Comparison of ENCODE assay signal across 8 cellular contexts in genomic region chr3:179563298-179563934, GRCh38. TPM values are rescaled to one million over a fixed set of nuclear protein-coding genes. Genes with fewer than 3 reads are reported as not detected.
A peak's percentile ranks its signal among the peaks of the same experiment; 100 is the strongest.
DNase-seq lines count a peak whose midpoint lies in the region; ATAC-seq lines count a peak whose summit lies in the region.

No MANE protein-coding gene starts in this region.

- H3K9ac ChIP-seq in BLaER1 (peak overlapping the region; percentile 92), mesenchymal stem cell (ENCODE audit: low read length) (peak overlapping the region; percentile 89)

- peaks cover 53% of the 10 kb centered on the region for H4K20me1 ChIP-seq in BLaER1

- peaks cover 5% of the 10 kb centered on the region for H3K79me1 ChIP-seq in mesenchymal stem cell (replicated peaks; ENCODE audit: low read length, poor library complexity, severe bottlenecking)

- no peaks in the 10 kb centered on the region for H3K9me3 Mint-ChIP-seq in activated CD8-positive, alpha-beta T cell treated with anti-CD3 and anti-CD28 coated beads, Interleukin-2, amount 10 ng/mL, durations not matched to agents 7 days and 5 days (ENCODE audit: insufficient read depth)

- H3K4me1 ChIP-seq in BLaER1 (peaks cover 27% of the 10 kb centered on the region), mesenchymal stem cell (ENCODE audit: control insufficient read depth, insufficient read depth, low read depth, low read length) (peaks cover 2% of the 10 kb centered on the region)

- H3K36me3 Mint-ChIP-seq in activated CD8-positive, alpha-beta T cell treated with anti-CD3 and anti-CD28 coated beads, Interleukin-2, amount 10 ng/mL, durations not matched to agents 7 days and 5 days (ENCODE audit: low read depth): peaks cover 4% of the 10 kb centered on the region

- H3K9me3 ChIP-seq in BLaER1 (no peaks in the 10 kb centered on the region), mesenchymal stem cell (ENCODE audit: control insufficient read depth, low read length) (no peaks in the 10 kb centered on the region)

- peaks cover 8% of the 10 kb centered on the region for H3K27me3 Mint-ChIP-seq in activated CD8-positive, alpha-beta T cell treated with anti-CD3 and anti-CD28 coated beads, Interleukin-2, amount 10 ng/mL, durations not matched to agents 7 days and 5 days (ENCODE audit: low read depth)

- POLR2A ChIA-PET in activated CD8-positive, alpha-beta T cell treated with anti-CD3 and anti-CD28 coated beads, Interleukin-2, amount 10 ng/mL, durations not matched to agents 7 days and 5 days (lab: Charles Lee): interaction anchor here (0.8 to 1.8 kb wide), 6 partner anchors 41 to 1348 kb away, joined by 3 to 9 read pairs (median 4); partner anchors contain the start of genes GNB4, MRPL47, NDUFB5 and PIK3CA

- H3K4ac ChIP-seq in mesenchymal stem cell (ENCODE audit: low read depth in 1 of 2, low read length in 2 of 2): peak overlapping the region in 1 of 2 experiments; percentile 38

- peak overlapping the region in 1 of 2 experiments; percentile 54 for H3K18ac ChIP-seq in mesenchymal stem cell (ENCODE audit: low read depth in 1 of 2, low read length in 2 of 2)

- H3K36me3 ChIP-seq in BLaER1 (no peaks in the 10 kb centered on the region), mesenchymal stem cell (ENCODE audit: control insufficient read depth in 1 of 2, insufficient read depth in 2 of 2, low read depth in 1 of 2, low read length in 2 of 2) (no peaks in the 10 kb centered on the region)

- H4K91ac ChIP-seq in mesenchymal stem cell (ENCODE audit: low read length): no peak overlapping the region

- no peak overlapping the region for H2BK12ac ChIP-seq in mesenchymal stem cell (ENCODE audit: low read length in 2 of 2)

- H3K4me3 Mint-ChIP-seq in activated CD8-positive, alpha-beta T cell treated with anti-CD3 and anti-CD28 coated beads, Interleukin-2, amount 10 ng/mL, durations not matched to agents 7 days and 5 days: peak overlapping the region; percentile 99

- H2AK5ac ChIP-seq in mesenchymal stem cell (ENCODE audit: low read length, severe bottlenecking): no peak overlapping the region

- peak overlapping the region; percentile 91 for H3K27ac ChIP-seq in BLaER1
- H3K27ac ChIP-seq in mesenchymal stem cell (ENCODE audit: low read length, poor library complexity, severe bottlenecking): peak overlapping the region; percentile 9

- no peak overlapping the region for H4K8ac ChIP-seq in mesenchymal stem cell (ENCODE audit: low read length)

- ATAC-seq in GM19043 (IDR thresholded peaks at IDR 0.05; ENCODE audit: low read depth, unreplicated experiment) (peak; percentile 43), HG03354 (IDR thresholded peaks at IDR 0.05; ENCODE audit: poor library complexity, severe bottlenecking, unreplicated experiment) (peak; percentile 66)
- peak; percentile 64 for ATAC-seq in activated CD8-positive, alpha-beta T cell treated with anti-CD3 and anti-CD28 coated beads, Interleukin-2, amount 10 ng/mL, durations not matched to agents 7 days and 5 days

- no peak overlapping the region for H2BK5ac ChIP-seq in mesenchymal stem cell (ENCODE audit: low read depth, low read length, poor library complexity, severe bottlenecking)

- H2AFZ ChIP-seq in mesenchymal stem cell (ENCODE audit: low read depth, low read length): peak overlapping the region; percentile 72

- no peak overlapping the region for H3K14ac ChIP-seq in mesenchymal stem cell (ENCODE audit: low read length in 2 of 2)

- CTCF ChIA-PET in activated CD8-positive, alpha-beta T cell treated with anti-CD3 and anti-CD28 coated beads, Interleukin-2, amount 10 ng/mL, durations not matched to agents 7 days and 5 days (lab: Charles Lee): interaction anchor here (0.8 to 1.8 kb wide), 5 partner anchors 10 to 548 kb away, joined by 3 to 4 read pairs (median 4); partner anchors contain the start of gene GNB4

- peak overlapping the region; percentile 92 for H3K4me3 ChIP-seq in BLaER1
- H3K4me3 ChIP-seq in mesenchymal stem cell (ENCODE audit: insufficient read depth in 1 of 2, low read depth in 1 of 2, low read length in 2 of 2): peak overlapping the region; percentile 94 to 97

- peaks cover 34% of the 10 kb centered on the region for H3K4me1 Mint-ChIP-seq in activated CD8-positive, alpha-beta T cell treated with anti-CD3 and anti-CD28 coated beads, Interleukin-2, amount 10 ng/mL, durations not matched to agents 7 days and 5 days (ENCODE audit: low read depth)

- no peak overlapping the region for H2BK15ac ChIP-seq in mesenchymal stem cell (ENCODE audit: low read depth, poor library complexity, severe bottlenecking)

- H3K23ac ChIP-seq in mesenchymal stem cell (ENCODE audit: low read length in 2 of 2): peak overlapping the region in 1 of 2 experiments; percentile 47

- H3K4me2 ChIP-seq in BLaER1 (peak overlapping the region; percentile 95), mesenchymal stem cell (ENCODE audit: low read length, poor library complexity, severe bottlenecking) (peak overlapping the region; percentile 64)

- H3K27me3 ChIP-seq in BLaER1 (no peaks in the 10 kb centered on the region), mesenchymal stem cell (ENCODE audit: control insufficient read depth in 1 of 2, insufficient read depth in 1 of 2, low read length in 2 of 2) (no peaks in the 10 kb centered on the region)

- WGBS in mesenchymal stem cell: 2% methylated on average over 38 of the region's 39 CpGs

- H2BK120ac ChIP-seq in mesenchymal stem cell (ENCODE audit: low read depth, low read length): peak overlapping the region; percentile 73

- peak overlapping the region; percentile 98 for H3K27ac Mint-ChIP-seq in activated CD8-positive, alpha-beta T cell treated with anti-CD3 and anti-CD28 coated beads, Interleukin-2, amount 10 ng/mL, durations not matched to agents 7 days and 5 days

- DNase-seq in NCI-H526 treated with DMSO at 0.1 percent for 48 hours (lab: John Stamatoyannopoulos, UW) (peak; percentile 43), mesenchymal stem cell (peak; percentile 90)
- peak; percentile 84 for DNase-seq in activated CD8-positive, alpha-beta T cell treated with anti-CD3 and anti-CD28 coated beads, Interleukin-2, amount 10 ng/mL, durations not matched to agents 7 days and 5 days
- peak; percentile 54 for DNase-seq in effector CD8-positive, alpha-beta T cell (lab: John Stamatoyannopoulos, UW)
- peak; percentile 43 for DNase-seq in stimulated activated CD8-positive, alpha-beta memory T cell treated with anti-CD3 and anti-CD28 coated beads, Interleukin-12 subunit alpha, Interleukin-12 subunit beta, amount 100 ng/mL, for 4 hours (ENCODE audit: low read depth)

RNA-seq across cellular contexts. Expression of gene ACTL6A, which starts 0.7 kb away (rescaled TPM):
- total RNA-seq in activated CD8-positive, alpha-beta T cell treated with anti-CD3 and anti-CD28 coated beads, Interleukin-2, amount 10 ng/mL, durations not matched to agents 7 days and 5 days: 10 to 100 TPM; 86.5 to 88.3 TPM
- polyA plus RNA-seq in mesenchymal stem cell (2013, experiment 1 of 2): 24.3 TPM
- 27.2 TPM for polyA plus RNA-seq in mesenchymal stem cell (2013, experiment 2 of 2)

RNA-seq across cellular contexts. Expression of gene MRPL47, which starts 41.0 kb away (rescaled TPM):
- 10 to 100 TPM; 36.8 to 39.9 TPM for total RNA-seq in activated CD8-positive, alpha-beta T cell treated with anti-CD3 and anti-CD28 coated beads, Interleukin-2, amount 10 ng/mL, durations not matched to agents 7 days and 5 days
- 82.8 TPM for polyA plus RNA-seq in mesenchymal stem cell (2013, experiment 1 of 2)
- polyA plus RNA-seq in mesenchymal stem cell (2013, experiment 2 of 2): 83.1 TPM

RNA-seq across cellular contexts. Expression of gene NDUFB5, which starts 41.2 kb away (rescaled TPM):
- total RNA-seq in activated CD8-positive, alpha-beta T cell treated with anti-CD3 and anti-CD28 coated beads, Interleukin-2, amount 10 ng/mL, durations not matched to agents 7 days and 5 days: 10 to 100 TPM; 87.1 to 95.9 TPM
- polyA plus RNA-seq in mesenchymal stem cell (2013, experiment 1 of 2): 80.4 TPM
- 85.2 TPM for polyA plus RNA-seq in mesenchymal stem cell (2013, experiment 2 of 2)

Comparison
In these comparisons a context has a peak if more than half of its experiments do, and no peak if none do; other contexts are left out.
1. Peak in every context shown above with its lines: DNase-seq, ATAC-seq, H3K4me3 ChIP-seq and H3K27ac ChIP-seq.